ENCODE assay signal across 21 cellular contexts in genomic region chrX:106042296-106042695, GRCh38. TPM values are rescaled to one million over a fixed set of nuclear protein-coding genes. Genes with fewer than 3 reads are reported as not detected.
DNase-seq lines count a peak whose midpoint lies in the region; ATAC-seq, FAIRE-seq and TF ChIP-seq lines count a peak whose summit lies in the region.
"Had no signal": no experiment of that assay in that cellular context is flagged by ENCODE, and none has a peak within 500 bp of the region (broad histone marks: within the 10 kb centered on the region; RNA-seq: fewer than 3 reads in every experiment).

No MANE protein-coding gene starts in this region.

- H3K4me1 ChIP-seq in mucosa of descending colon (ENCODE audit: low read depth) (no peaks in the 10 kb centered on the region), lower lobe of right lung (no peaks in the 10 kb centered on the region)
- H3K4me1 ChIP-seq: BLaER1 treated with 17β-estradiol and CSF1 and Interleukin-3, amounts not matched to agents 10 nM and 100 nM; HAP-1 had no signal

- intact Hi-C loops in mucosa of descending colon (cut with DNase I, micrococcal nuclease) = no loop called here
- intact Hi-C loops in lower lobe of right lung (cut with DNase I) = no loop called here

- ATAC-seq in mucosa of descending colon = peak; percentile 67
- ATAC-seq in HG03442 (IDR thresholded peaks at IDR 0.05; ENCODE audit: unreplicated experiment) = no peak
- ATAC-seq in lower lobe of right lung = no peak
- no peak for ATAC-seq in HG02970 (IDR thresholded peaks at IDR 0.05; ENCODE audit: low FRiP score, unreplicated experiment)
- ATAC-seq: CD8-positive, alpha-beta T cell; GM12878 had no signal

- H3K27ac Mint-ChIP-seq in HFFc6 = no peak overlapping the region
- H3K27ac Mint-ChIP-seq: B cell; CD8-positive, alpha-beta T cell had no signal

- no peak overlapping the region for H3K4me3 ChIP-seq in bronchial epithelial cell (ENCODE audit: low read depth, low read length)
- H3K4me3 ChIP-seq in mucosa of descending colon = no peak overlapping the region
- no peak overlapping the region for H3K4me3 ChIP-seq in lower lobe of right lung
- H3K4me3 ChIP-seq: BLaER1 treated with 17β-estradiol and CSF1 and Interleukin-3, amounts not matched to agents 10 nM and 100 nM; GM12878; HAP-1 had no signal

- H3K27me3 Mint-ChIP-seq in HFFc6 (ENCODE audit: insufficient read depth) = no peaks in the 10 kb centered on the region
- H3K27me3 Mint-ChIP-seq: B cell had no signal

- no peaks in the 10 kb centered on the region for H3K4me1 Mint-ChIP-seq in HFFc6 (ENCODE audit: low read depth)
- H3K4me1 Mint-ChIP-seq: B cell had no signal

- no peak for TF ChIP-seq RAD21 in Ishikawa (IDR thresholded peaks at IDR 0.05; ENCODE audit: low read depth)

- no peaks in the 10 kb centered on the region for H3K27me3 ChIP-seq in bronchial epithelial cell (ENCODE audit: control insufficient read depth, insufficient read depth, low read length)
- no peaks in the 10 kb centered on the region for H3K27me3 ChIP-seq in lower lobe of right lung (ENCODE audit: low read depth)

- no peaks in the 10 kb centered on the region for H3K9me3 ChIP-seq in mucosa of descending colon
- no peaks in the 10 kb centered on the region for H3K9me3 ChIP-seq in lower lobe of right lung
- H3K9me3 ChIP-seq: BLaER1 treated with 17β-estradiol and CSF1 and Interleukin-3, amounts not matched to agents 10 nM and 100 nM; HAP-1 had no signal

- FAIRE-seq in bronchial epithelial cell (lab: Jason Lieb, UNC) = peak; percentile 7
- FAIRE-seq: GM12878, GM19239, H1 had no signal

- H3K27ac ChIP-seq in lower lobe of right lung = no peak overlapping the region
- H3K27ac ChIP-seq: BLaER1 treated with 17β-estradiol and CSF1 and Interleukin-3, amounts not matched to agents 10 nM and 100 nM; KMS-11 had no signal

- TF ChIP-seq EP300 in Ishikawa (IDR thresholded peaks at IDR 0.05; ENCODE audit: borderline replicate concordance) = no peak

- H3K36me3 ChIP-seq in bronchial epithelial cell (ENCODE audit: control insufficient read depth, insufficient read depth, low read length) (no peaks in the 10 kb centered on the region), mucosa of descending colon (ENCODE audit: low read depth) (no peaks in the 10 kb centered on the region), lower lobe of right lung (no peaks in the 10 kb centered on the region)
- H3K36me3 ChIP-seq: BLaER1 treated with 17β-estradiol and CSF1 and Interleukin-3, amounts not matched to agents 10 nM and 100 nM; HAP-1 had no signal

- H3K4me3 Mint-ChIP-seq in HFFc6 = no peak overlapping the region
- H3K4me3 Mint-ChIP-seq: B cell; CD8-positive, alpha-beta T cell had no signal

- TF ChIP-seq CTCF in bronchial epithelial cell (IDR thresholded peaks at IDR 0.05; ENCODE audit: insufficient read depth, low read length, severe bottlenecking) (no peak), mucosa of descending colon (IDR thresholded peaks at IDR 0.05) (no peak), HFFc6 (IDR thresholded peaks at IDR 0.05) (no peak), lower lobe of right lung (IDR thresholded peaks at IDR 0.05) (no peak)

- H3K9me3 Mint-ChIP-seq in HFFc6 = no peaks in the 10 kb centered on the region; the same call in 1 of the 2 replicates
- H3K9me3 Mint-ChIP-seq: CD8-positive, alpha-beta T cell had no signal

- no peaks in the 10 kb centered on the region for H3K36me3 Mint-ChIP-seq in HFFc6 (ENCODE audit: low read depth)
- H3K36me3 Mint-ChIP-seq: CD8-positive, alpha-beta T cell had no signal

- DNase-seq in Daoy (ENCODE audit: low read depth) (peak; percentile 75), bronchial epithelial cell (ENCODE audit: low read depth) (no peak), mucosa of descending colon (peak in 1 of 3 donors; percentile 12), HFFc6 (no peak), lower lobe of right lung (no peak)
- DNase-seq: CD8-positive, alpha-beta T cell; DMS 273 treated with DMSO at 0.1 percent for 48 hours; DMS79 treated with DMSO at 0.1 percent for 48 hours; EL had no signal

TF ChIP-seq in Ishikawa, 13 proteins besides CTCF, POLR2A, EP300 and RAD21:
- TF ChIP-seq TAF1 (IDR thresholded peaks at IDR 0.05; ENCODE audit: low read depth) (no peak), YY1 (IDR thresholded peaks at IDR 0.05; ENCODE audit: low read depth) (no peak), ZBTB7A (IDR thresholded peaks at IDR 0.05; ENCODE audit: low read depth) (no peak), FOXM1 (IDR thresholded peaks at IDR 0.05; ENCODE audit: borderline replicate concordance, low read depth) (no peak), NFIC (IDR thresholded peaks at IDR 0.05) (0 out of 2 replicates have a peak, but pooled peaks have one; percentile 19), REST (IDR thresholded peaks at IDR 0.05; ENCODE audit: low read depth) (no peak), USF1 (IDR thresholded peaks at IDR 0.05) (no peak), TCF12 (IDR thresholded peaks at IDR 0.05; ENCODE audit: low read depth) (no peak), EGR1 (IDR thresholded peaks at IDR 0.05) (no peak)
TF ChIP-seq in Ishikawa: peak in this region for 1.

RNA-seq across cellular contexts. Expression of gene SERPINA7, which starts 3.8 kb away (rescaled TPM):
- 0.06 TPM in 1 of 2 replicates, not detected in the other for total RNA-seq in Daoy (2014; rRNA removed; shearing (Covaris generic))
- total RNA-seq in bronchial epithelial cell = not detected in 2 replicates
- not detected for total RNA-seq in mucosa of descending colon
- total RNA-seq in HFFc6 (2021; fragmentation: NEBNext Ultra II Directional; extraction: Animal tissue kit (Norgen Biotek cat#: 25700)) = not detected
- not detected for total RNA-seq in lower lobe of right lung
- total RNA-seq: A172; B cell; CD8-positive, alpha-beta T cell; G401; GM12878; H1 had no signal
